1 cellular context compared by ENCODE assay signal in the genomic region with DNA sequence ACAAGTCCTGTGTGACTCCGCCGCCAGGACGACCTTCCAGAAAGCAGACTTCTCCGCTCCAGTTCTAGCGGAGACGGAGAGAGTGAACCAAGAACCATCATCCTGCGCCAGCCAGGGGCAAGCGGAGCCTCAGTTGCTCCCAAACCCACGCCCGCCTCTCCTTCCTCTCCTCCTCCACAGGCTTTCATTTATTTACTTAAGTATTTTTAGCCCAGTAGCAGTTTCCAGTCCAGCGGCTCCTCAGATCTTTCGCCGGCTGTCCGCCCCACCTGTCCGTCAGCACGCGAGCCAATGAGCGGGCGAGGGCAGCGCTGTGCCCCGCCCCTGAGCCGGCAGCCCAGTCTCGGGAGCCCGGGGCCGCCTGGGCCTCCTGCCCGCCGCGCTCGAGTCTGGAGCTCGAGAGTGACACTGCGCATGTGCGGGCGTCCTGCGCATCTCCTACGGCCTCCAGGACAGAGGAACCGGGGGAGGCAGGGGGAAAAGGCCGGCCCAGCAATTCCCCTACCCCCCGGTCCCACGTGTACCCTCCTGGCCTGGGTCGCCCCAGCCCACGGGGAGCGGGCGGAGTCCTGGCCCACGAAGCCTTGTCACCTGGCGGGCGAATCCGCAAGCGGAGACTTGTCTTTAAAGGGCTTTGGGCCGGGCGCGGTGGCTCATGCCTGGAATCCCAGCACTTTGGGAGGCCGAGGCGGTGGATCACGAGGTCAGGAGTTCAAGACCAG.
TF ChIP-seq lines count a peak whose summit lies in the region.

TSS of gene FALEC (plus strand) at position 425 of the 722 bp plus-strand sequence.

TF ChIP-seq in A549, 52 proteins besides CTCF, POLR2A, EP300 and RAD21 (continued from another document):
- TF ChIP-seq BCL3 (IDR thresholded peaks at IDR 0.05) (0 out of 3 replicates have a peak, but pooled peaks have one; percentile 42), RFX5 (IDR thresholded peaks at IDR 0.05) (0 out of 2 replicates have a peak, but pooled peaks have one; percentile 36)
